Comparison of ENCODE assay signal across 8 cellular contexts in the genomic region with DNA sequence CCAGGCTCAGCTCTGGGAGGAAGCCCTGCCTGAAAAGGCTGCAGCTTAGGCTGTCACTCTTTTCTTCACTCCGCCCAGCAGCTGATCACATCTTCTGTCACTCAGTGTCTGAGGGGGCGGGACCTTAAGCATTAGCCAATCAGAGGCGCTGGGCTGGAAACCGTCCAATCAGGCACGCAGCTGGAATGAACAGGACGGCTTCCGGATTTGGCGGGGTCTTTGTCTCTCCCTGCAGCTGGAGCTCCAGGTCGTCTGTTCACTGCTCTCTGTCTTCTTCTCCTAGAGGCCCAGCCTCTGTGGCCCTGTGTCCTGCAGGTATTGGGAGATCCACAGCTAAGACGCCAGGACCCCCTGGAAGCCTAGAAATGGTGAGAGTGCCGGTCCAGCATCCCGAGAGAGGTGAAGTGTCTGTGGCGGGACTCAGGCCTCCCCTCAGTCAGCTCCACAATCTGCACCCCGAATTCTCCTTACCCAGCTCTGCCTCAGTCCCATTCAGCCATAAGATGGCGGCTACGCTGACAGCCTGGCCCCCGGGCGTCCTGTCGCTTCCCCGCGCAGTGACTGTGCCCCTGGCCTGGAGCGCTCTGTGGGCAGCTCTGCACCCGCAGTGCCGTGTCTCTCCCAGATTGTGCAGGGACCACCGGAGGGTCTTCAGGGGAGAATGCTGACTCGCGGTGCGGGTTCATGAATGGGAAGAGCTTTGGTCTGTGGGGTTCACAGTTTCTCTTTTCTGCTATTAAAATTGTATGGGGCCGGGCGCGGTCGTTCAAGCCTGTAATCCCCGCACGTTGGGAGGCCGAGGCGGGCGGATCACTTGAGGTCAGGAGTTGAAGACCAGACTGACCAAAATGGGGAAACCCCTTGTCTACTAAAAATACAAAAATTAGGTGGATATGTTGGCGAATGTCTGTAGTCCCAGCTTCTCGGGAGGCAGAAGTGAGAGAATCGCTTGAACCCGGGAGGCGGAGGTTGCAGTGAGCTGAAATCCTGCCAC. TPM values are rescaled to one million over a fixed set of nuclear protein-coding genes. Genes with fewer than 3 reads are reported as not detected.
DNase-seq lines count a peak whose midpoint lies in the region; ATAC-seq and TF ChIP-seq lines count a peak whose summit lies in the region.

Gene ZNF66, plus strand, starts transcription at position 222 of the 994 bp plus-strand sequence. Its CDS starts 144 bp downstream, at position 366.

- intact Hi-C loops in head of caudate nucleus (cut with DNase I) = loop anchor here (10.0 kb wide), 1 partner anchor 212 kb away; the partner anchor contains the start of gene ZNF737

- CTCF ChIA-PET in SK-N-SH (lab: Yijun Ruan, JAX) = interaction anchor here (1.0 kb wide), 1 partner anchor 13 kb away, joined by 3 read pairs; no protein-coding TSS in a partner anchor

- peak within 1 kb of the TSS; percentile 99 for H3K4me3 Mint-ChIP-seq in osteocyte (ENCODE audit: unreplicated experiment)

- H2AFZ ChIP-seq in GM23248 (peak within 1 kb of the TSS; percentile 96), SK-N-SH (ENCODE audit: low read depth) (peak within 1 kb of the TSS; percentile 97)

- POLR2A ChIA-PET in SK-N-SH (lab: Yijun Ruan, JAX) = interaction anchor here (1.0 to 1.3 kb wide), 4 partner anchors 147 to 366 kb away, joined by 3 to 6 read pairs (median 4); partner anchors contain the start of genes ZNF430, ZNF431 and ZNF85

- H3K36me3 ChIP-seq in GM23248 (ENCODE audit: low read depth) (no peaks in the 10 kb centered on the region), SK-N-SH (replicated peaks in 1 of 2; ENCODE audit: control insufficient read depth in 1 of 2, insufficient read depth in 2 of 2, low read length in 1 of 2) (peaks cover 0 to 14% of the 10 kb centered on the region in 2 experiments), thymus (ENCODE audit: control insufficient read depth, insufficient read depth) (peaks cover 11% of the 10 kb centered on the region)

- no peaks in the 10 kb centered on the region for H3K27me3 ChIP-seq in GM23248 (replicated peaks; ENCODE audit: insufficient read depth)
- no peaks in the 10 kb centered on the region for H3K27me3 ChIP-seq in SK-N-SH (ENCODE audit: insufficient read depth)
- H3K27me3 ChIP-seq in thymus (ENCODE audit: control insufficient read depth, insufficient read depth) = no peaks in the 10 kb centered on the region

- H3K9me3 Mint-ChIP-seq in activated naive CD4-positive, alpha-beta T cell treated with anti-CD3 and anti-CD28 coated beads, Interleukin-2, amount 50 U/mL, for 72 hours = peaks cover 5 to 19% of the 10 kb centered on the region in 2 donors
- peaks cover 9% of the 10 kb centered on the region for H3K9me3 Mint-ChIP-seq in osteocyte (ENCODE audit: unreplicated experiment)

- no peak for TF ChIP-seq EP300 in SK-N-SH (IDR thresholded peaks at IDR 0.05; ENCODE audit: borderline replicate concordance in 1 of 2, low read depth in 1 of 2, low read length in 1 of 2)

- H3K27ac ChIP-seq in GM23248 (peak within 1 kb of the TSS; percentile 63), SK-N-SH (ENCODE audit: low read depth in 2 of 2, low read length in 1 of 2) (peak within 1 kb of the TSS; percentile 20 to 60; a peak in 3 of 4 replicates), thymus (ENCODE audit: low read depth) (peak within 1 kb of the TSS; percentile 89)

- WGBS in GM23248 (ENCODE audit: low coverage in 1 of 2, low lambda C conversion rate in 2 of 2, missing lambda C conversion rate in 2 of 2), 2 experiments = 2% methylated on average over 42 of the region's 42 CpGs
- WGBS in SK-N-SH (ENCODE audit: low lambda C conversion rate) = 3% methylated on average over 24 of the region's 42 CpGs
- WGBS in thymus = 2% methylated on average over 42 of the region's 42 CpGs

- peak; percentile 98 to 99 for ATAC-seq in activated naive CD4-positive, alpha-beta T cell treated with anti-CD3 and anti-CD28 coated beads, Interleukin-2, amount 50 U/mL, for 72 hours

- H3K4me1 ChIP-seq in GM23248 (ENCODE audit: insufficient read depth) (no peaks in the 10 kb centered on the region), SK-N-SH (ENCODE audit: control insufficient read depth in 1 of 2, insufficient read depth in 2 of 2, low read depth in 1 of 2, low read length in 1 of 2) (no peaks in the 10 kb centered on the region; a peak in 1 of 4 replicates), thymus (ENCODE audit: control insufficient read depth, insufficient read depth, low read length) (no peaks in the 10 kb centered on the region)

- no peaks in the 10 kb centered on the region for H3K9me3 ChIP-seq in GM23248 (ENCODE audit: low read depth)
- no peaks in the 10 kb centered on the region for H3K9me3 ChIP-seq in SK-N-SH
- peaks cover 1% of the 10 kb centered on the region for H3K9me3 ChIP-seq in thymus (ENCODE audit: control insufficient read depth)

- H3F3A ChIP-seq in GM23248 (ENCODE audit: insufficient read depth) (no peaks in the 10 kb centered on the region), SK-N-SH (replicated peaks; ENCODE audit: insufficient read depth) (peaks cover 3% of the 10 kb centered on the region)

- H3K79me2 ChIP-seq in GM23248 (ENCODE audit: insufficient read depth) = peaks cover 7% of the 10 kb centered on the region
- peaks cover 9% of the 10 kb centered on the region; the same call in 1 of the 2 replicates for H3K79me2 ChIP-seq in SK-N-SH (ENCODE audit: insufficient read depth)

- peak within 1 kb of the TSS; percentile 79 for H3K4me2 ChIP-seq in GM23248 (ENCODE audit: unreplicated experiment)
- peak within 1 kb of the TSS; percentile 96 for H3K4me2 ChIP-seq in SK-N-SH

- peaks cover 33 to 38% of the 10 kb centered on the region in 2 donors for H3K36me3 Mint-ChIP-seq in activated naive CD4-positive, alpha-beta T cell treated with anti-CD3 and anti-CD28 coated beads, Interleukin-2, amount 50 U/mL, for 72 hours
- H3K36me3 Mint-ChIP-seq in osteocyte (ENCODE audit: unreplicated experiment) = peaks cover 18% of the 10 kb centered on the region

- TF ChIP-seq RAD21 in SK-N-SH (IDR thresholded peaks at IDR 0.05; ENCODE audit: low read length) = no peak

- H3K9me2 ChIP-seq in GM23248 (ENCODE audit: insufficient read depth) (no peaks in the 10 kb centered on the region), SK-N-SH (no peaks in the 10 kb centered on the region)

- H3K27me3 Mint-ChIP-seq in osteocyte (ENCODE audit: unreplicated experiment) = no peaks in the 10 kb centered on the region

- H3K9ac ChIP-seq in GM23248 = peak within 1 kb of the TSS; percentile 83
- peak within 1 kb of the TSS; percentile 75 for H3K9ac ChIP-seq in SK-N-SH

- H3K4me1 Mint-ChIP-seq in osteocyte (ENCODE audit: unreplicated experiment) = peaks cover 9% of the 10 kb centered on the region

- H3K27ac Mint-ChIP-seq in activated naive CD4-positive, alpha-beta T cell treated with anti-CD3 and anti-CD28 coated beads, Interleukin-2, amount 50 U/mL, for 72 hours = peak within 1 kb of the TSS; percentile 97 to 98
- H3K27ac Mint-ChIP-seq in osteocyte (ENCODE audit: unreplicated experiment) = peak within 1 kb of the TSS; percentile 93

- TF ChIP-seq CTCF in SK-N-SH (IDR thresholded peaks at IDR 0.05) (no peak), osteocyte (IDR thresholded peaks at IDR 0.05) (no peak)

- DNase-seq in EL (peak; percentile 98), GM23248 (peak; percentile 97), LoVo (ENCODE audit: low spot score) (peak; percentile 17), SK-N-SH (peak; percentile 87), head of caudate nucleus (peak; percentile 95 to 100 (median 98)), osteocyte (ENCODE audit: extremely low spot score, unreplicated experiment) (peak; percentile 98)
- DNase-seq in activated naive CD4-positive, alpha-beta T cell treated with anti-CD3 and anti-CD28 coated beads, Interleukin-2, amount 50 U/mL, for 72 hours (ENCODE audit: low spot score in 2 of 2) = peak; percentile 92 to 95

- H3K4me3 ChIP-seq in GM23248 (peak within 1 kb of the TSS; percentile 93), SK-N-SH (ENCODE audit: low read depth in 2 of 2, low read length in 1 of 2) (peak within 1 kb of the TSS; percentile 71 to 96), thymus (ENCODE audit: low read length) (peak within 1 kb of the TSS; percentile 64)

- in situ Hi-C loops in GM23248 (cut with MboI) = no loop called here

- H4K20me1 ChIP-seq in GM23248 (ENCODE audit: insufficient read depth) (no peaks in the 10 kb centered on the region), SK-N-SH (ENCODE audit: insufficient read depth) (no peaks in the 10 kb centered on the region)

TF ChIP-seq in SK-N-SH, 30 proteins besides CTCF, POLR2A, EP300 and RAD21 (continues in another document):
- TF ChIP-seq, protein P1, sequence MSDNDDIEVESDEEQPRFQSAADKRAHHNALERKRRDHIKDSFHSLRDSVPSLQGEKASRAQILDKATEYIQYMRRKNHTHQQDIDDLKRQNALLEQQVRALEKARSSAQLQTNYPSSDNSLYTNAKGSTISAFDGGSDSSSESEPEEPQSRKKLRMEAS (IDR thresholded peaks at IDR 0.05; ENCODE audit: low read depth) = peak; percentile 34

RNA-seq across cellular contexts. Expression of gene ZNF66, which starts in this region (rescaled TPM):
- 1.9 and 3.4 TPM in 2 replicates for total RNA-seq in GM23248 (2014; rRNA removed; shearing (Covaris generic))
- 1.2 and 1.7 TPM in 2 replicates for polyA plus RNA-seq in GM23248 (2016; fragmentation: Nextera tagmentation; extraction: Ambion mirVana)
- 0.38 and 1.3 TPM in 2 replicates for polyA plus RNA-seq in SK-N-SH (2012; rRNA removed)
- 0.51 and 0.92 TPM in 2 replicates for polyA plus RNA-seq in SK-N-SH (2012; cell fraction: cytosol; rRNA removed)
- polyA plus RNA-seq in SK-N-SH (2012; cell fraction: nucleus; rRNA removed) = 0.59 and 0.98 TPM in 2 replicates
- 10 to 100 TPM in 1 of 2 donors, 1 to 10 TPM in 1; 4.6 to 12.6 TPM for total RNA-seq in activated naive CD4-positive, alpha-beta T cell treated with anti-CD3 and anti-CD28 coated beads, Interleukin-2, amount 50 U/mL, for 72 hours
- 3.9 and 5.7 TPM in 2 replicates for total RNA-seq in osteocyte
- 2.8 TPM for polyA plus RNA-seq in thymus

Comparison
In these comparisons a context has a peak if more than half of its experiments do, and no peak if none do; other contexts are left out.
1. Peak in every context shown above with its lines: DNase-seq, ATAC-seq, H3K4me3 ChIP-seq and H3K27ac ChIP-seq.
2. DNase-seq: peak in every context shown above with its lines; median percentile 98 in EL; 98 in head of caudate nucleus; 98 in osteocyte; 97 in GM23248; 94 in activated naive CD4-positive, alpha-beta T cell treated with anti-CD3 and anti-CD28 coated beads, Interleukin-2, amount 50 U/mL, for 72 hours; 87 in SK-N-SH; 17 in LoVo.